In the genomic region with DNA sequence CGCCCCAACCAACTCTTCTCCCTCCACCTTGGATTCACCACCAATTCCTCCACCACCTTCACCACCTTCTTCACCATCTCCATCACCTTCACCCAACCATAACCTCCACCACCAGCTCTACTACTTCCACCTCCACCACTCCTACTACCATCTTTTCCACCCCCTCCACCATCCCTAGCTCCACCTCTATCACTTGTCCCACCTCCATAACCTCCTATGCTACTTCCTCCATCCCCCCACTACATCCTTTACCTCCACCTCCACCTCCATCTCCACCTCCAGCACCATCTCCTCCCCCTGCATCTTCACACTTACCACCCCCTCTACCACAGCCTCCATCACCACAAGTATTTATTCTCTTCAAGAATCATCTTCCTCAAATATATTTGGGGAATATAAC, we compare ENCODE assay signal across 1 cellular context.
A peak's percentile ranks its signal among the peaks of the same experiment; 100 is the strongest.
TF ChIP-seq lines count a peak whose summit lies in the region.

No MANE protein-coding gene starts in this region.

TF ChIP-seq in HepG2, 621 proteins besides CTCF, POLR2A, EP300 and RAD21 (continues in another document):
- peak; percentile 66 for TF ChIP-seq FOXA1 (IDR thresholded peaks at IDR 0.05)
- TF ChIP-seq FOXA1 (CRISPR knock-in tag; IDR thresholded peaks at IDR 0.05) = no peak
- no peak for TF ChIP-seq HMGA1 (CRISPR knock-in tag; conservative IDR thresholded peaks at IDR 0.05)
- TF ChIP-seq ZNF572 (CRISPR knock-in tag; IDR thresholded peaks at IDR 0.05) = no peak
- TF ChIP-seq, protein P1, sequence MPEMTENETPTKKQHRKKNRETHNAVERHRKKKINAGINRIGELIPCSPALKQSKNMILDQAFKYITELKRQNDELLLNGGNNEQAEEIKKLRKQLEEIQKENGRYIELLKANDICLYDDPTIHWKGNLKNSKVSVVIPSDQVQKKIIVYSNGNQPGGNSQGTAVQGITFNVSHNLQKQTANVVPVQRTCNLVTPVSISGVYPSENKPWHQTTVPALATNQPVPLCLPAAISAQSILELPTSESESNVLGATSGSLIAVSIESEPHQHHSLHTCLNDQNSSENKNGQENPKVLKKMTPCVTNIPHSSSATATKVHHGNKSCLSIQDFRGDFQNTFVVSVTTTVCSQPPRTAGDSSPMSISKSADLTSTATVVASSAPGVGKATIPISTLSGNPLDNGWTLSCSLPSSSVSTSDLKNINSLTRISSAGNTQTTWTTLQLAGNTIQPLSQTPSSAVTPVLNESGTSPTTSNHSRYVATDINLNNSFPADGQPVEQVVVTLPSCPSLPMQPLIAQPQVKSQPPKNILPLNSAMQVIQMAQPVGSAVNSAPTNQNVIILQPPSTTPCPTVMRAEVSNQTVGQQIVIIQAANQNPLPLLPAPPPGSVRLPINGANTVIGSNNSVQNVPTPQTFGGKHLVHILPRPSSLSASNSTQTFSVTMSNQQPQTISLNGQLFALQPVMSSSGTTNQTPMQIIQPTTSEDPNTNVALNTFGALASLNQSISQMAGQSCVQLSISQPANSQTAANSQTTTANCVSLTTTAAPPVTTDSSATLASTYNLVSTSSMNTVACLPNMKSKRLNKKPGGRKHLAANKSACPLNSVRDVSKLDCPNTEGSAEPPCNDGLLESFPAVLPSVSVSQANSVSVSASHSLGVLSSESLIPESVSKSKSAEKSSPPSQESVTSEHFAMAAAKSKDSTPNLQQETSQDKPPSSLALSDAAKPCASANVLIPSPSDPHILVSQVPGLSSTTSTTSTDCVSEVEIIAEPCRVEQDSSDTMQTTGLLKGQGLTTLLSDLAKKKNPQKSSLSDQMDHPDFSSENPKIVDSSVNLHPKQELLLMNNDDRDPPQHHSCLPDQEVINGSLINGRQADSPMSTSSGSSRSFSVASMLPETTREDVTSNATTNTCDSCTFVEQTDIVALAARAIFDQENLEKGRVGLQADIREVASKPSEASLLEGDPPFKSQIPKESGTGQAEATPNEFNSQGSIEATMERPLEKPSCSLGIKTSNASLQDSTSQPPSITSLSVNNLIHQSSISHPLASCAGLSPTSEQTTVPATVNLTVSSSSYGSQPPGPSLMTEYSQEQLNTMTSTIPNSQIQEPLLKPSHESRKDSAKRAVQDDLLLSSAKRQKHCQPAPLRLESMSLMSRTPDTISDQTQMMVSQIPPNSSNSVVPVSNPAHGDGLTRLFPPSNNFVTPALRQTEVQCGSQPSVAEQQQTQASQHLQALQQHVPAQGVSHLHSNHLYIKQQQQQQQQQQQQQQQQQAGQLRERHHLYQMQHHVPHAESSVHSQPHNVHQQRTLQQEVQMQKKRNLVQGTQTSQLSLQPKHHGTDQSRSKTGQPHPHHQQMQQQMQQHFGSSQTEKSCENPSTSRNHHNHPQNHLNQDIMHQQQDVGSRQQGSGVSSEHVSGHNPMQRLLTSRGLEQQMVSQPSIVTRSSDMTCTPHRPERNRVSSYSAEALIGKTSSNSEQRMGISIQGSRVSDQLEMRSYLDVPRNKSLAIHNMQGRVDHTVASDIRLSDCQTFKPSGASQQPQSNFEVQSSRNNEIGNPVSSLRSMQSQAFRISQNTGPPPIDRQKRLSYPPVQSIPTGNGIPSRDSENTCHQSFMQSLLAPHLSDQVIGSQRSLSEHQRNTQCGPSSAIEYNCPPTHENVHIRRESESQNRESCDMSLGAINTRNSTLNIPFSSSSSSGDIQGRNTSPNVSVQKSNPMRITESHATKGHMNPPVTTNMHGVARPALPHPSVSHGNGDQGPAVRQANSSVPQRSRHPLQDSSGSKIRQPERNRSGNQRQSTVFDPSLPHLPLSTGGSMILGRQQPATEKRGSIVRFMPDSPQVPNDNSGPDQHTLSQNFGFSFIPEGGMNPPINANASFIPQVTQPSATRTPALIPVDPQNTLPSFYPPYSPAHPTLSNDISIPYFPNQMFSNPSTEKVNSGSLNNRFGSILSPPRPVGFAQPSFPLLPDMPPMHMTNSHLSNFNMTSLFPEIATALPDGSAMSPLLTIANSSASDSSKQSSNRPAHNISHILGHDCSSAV (CRISPR knock-in tag; IDR thresholded peaks at IDR 0.05; ENCODE audit: borderline replicate concordance) = no peak
- no peak for TF ChIP-seq ONECUT2 (CRISPR knock-in tag; IDR thresholded peaks at IDR 0.05)
- TF ChIP-seq YEATS2 (CRISPR knock-in tag; IDR thresholded peaks at IDR 0.05; ENCODE audit: borderline replicate concordance) = no peak
- peak; percentile 11; the same call in 1 of the 2 replicates for TF ChIP-seq FOXP1 (IDR thresholded peaks at IDR 0.05)
- no peak for TF ChIP-seq FOXP1 (CRISPR knock-in tag; IDR thresholded peaks at IDR 0.05)
- TF ChIP-seq, protein P2, sequence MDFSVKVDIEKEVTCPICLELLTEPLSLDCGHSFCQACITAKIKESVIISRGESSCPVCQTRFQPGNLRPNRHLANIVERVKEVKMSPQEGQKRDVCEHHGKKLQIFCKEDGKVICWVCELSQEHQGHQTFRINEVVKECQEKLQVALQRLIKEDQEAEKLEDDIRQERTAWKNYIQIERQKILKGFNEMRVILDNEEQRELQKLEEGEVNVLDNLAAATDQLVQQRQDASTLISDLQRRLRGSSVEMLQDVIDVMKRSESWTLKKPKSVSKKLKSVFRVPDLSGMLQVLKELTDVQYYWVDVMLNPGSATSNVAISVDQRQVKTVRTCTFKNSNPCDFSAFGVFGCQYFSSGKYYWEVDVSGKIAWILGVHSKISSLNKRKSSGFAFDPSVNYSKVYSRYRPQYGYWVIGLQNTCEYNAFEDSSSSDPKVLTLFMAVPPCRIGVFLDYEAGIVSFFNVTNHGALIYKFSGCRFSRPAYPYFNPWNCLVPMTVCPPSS (IDR thresholded peaks at IDR 0.05) = peak; percentile 95; the same call in 1 of the 2 replicates
- no peak for TF ChIP-seq NR2F6 (IDR thresholded peaks at IDR 0.05)
- TF ChIP-seq NR2F6 (CRISPR knock-in tag; IDR thresholded peaks at IDR 0.05) = no peak
- TF ChIP-seq THYN1 (CRISPR knock-in tag; IDR thresholded peaks at IDR 0.05; ENCODE audit: borderline replicate concordance, low read depth) = no peak
- no peak for TF ChIP-seq SIN3B (IDR thresholded peaks at IDR 0.05; ENCODE audit: low read length)
- TF ChIP-seq KLF9 (CRISPR knock-in tag; IDR thresholded peaks at IDR 0.05; ENCODE audit: low read depth) = no peak
- no peak for TF ChIP-seq SALL1 (CRISPR knock-in tag; IDR thresholded peaks at IDR 0.05)
- TF ChIP-seq, protein P3, sequence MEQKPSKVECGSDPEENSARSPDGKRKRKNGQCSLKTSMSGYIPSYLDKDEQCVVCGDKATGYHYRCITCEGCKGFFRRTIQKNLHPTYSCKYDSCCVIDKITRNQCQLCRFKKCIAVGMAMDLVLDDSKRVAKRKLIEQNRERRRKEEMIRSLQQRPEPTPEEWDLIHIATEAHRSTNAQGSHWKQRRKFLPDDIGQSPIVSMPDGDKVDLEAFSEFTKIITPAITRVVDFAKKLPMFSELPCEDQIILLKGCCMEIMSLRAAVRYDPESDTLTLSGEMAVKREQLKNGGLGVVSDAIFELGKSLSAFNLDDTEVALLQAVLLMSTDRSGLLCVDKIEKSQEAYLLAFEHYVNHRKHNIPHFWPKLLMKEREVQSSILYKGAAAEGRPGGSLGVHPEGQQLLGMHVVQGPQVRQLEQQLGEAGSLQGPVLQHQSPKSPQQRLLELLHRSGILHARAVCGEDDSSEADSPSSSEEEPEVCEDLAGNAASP (CRISPR knock-in tag; IDR thresholded peaks at IDR 0.05; ENCODE audit: borderline replicate concordance) = no peak
- peak; percentile 86 for TF ChIP-seq PHB2 (IDR thresholded peaks at IDR 0.05; ENCODE audit: partially characterized antibody)
- no peak for TF ChIP-seq CCAR2 (optimal IDR thresholded peaks at IDR 0.05; ENCODE audit: low read depth, low read length)
- TF ChIP-seq, protein P4, sequence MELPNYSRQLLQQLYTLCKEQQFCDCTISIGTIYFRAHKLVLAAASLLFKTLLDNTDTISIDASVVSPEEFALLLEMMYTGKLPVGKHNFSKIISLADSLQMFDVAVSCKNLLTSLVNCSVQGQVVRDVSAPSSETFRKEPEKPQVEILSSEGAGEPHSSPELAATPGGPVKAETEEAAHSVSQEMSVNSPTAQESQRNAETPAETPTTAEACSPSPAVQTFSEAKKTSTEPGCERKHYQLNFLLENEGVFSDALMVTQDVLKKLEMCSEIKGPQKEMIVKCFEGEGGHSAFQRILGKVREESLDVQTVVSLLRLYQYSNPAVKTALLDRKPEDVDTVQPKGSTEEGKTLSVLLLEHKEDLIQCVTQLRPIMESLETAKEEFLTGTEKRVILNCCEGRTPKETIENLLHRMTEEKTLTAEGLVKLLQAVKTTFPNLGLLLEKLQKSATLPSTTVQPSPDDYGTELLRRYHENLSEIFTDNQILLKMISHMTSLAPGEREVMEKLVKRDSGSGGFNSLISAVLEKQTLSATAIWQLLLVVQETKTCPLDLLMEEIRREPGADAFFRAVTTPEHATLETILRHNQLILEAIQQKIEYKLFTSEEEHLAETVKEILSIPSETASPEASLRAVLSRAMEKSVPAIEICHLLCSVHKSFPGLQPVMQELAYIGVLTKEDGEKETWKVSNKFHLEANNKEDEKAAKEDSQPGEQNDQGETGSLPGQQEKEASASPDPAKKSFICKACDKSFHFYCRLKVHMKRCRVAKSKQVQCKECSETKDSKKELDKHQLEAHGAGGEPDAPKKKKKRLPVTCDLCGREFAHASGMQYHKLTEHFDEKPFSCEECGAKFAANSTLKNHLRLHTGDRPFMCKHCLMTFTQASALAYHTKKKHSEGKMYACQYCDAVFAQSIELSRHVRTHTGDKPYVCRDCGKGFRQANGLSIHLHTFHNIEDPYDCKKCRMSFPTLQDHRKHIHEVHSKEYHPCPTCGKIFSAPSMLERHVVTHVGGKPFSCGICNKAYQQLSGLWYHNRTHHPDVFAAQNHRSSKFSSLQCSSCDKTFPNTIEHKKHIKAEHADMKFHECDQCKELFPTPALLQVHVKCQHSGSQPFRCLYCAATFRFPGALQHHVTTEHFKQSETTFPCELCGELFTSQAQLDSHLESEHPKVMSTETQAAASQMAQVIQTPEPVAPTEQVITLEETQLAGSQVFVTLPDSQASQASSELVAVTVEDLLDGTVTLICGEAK (IDR thresholded peaks at IDR 0.05) = 0 out of 2 replicates have a peak, but pooled peaks have one; percentile 7
- TF ChIP-seq, protein P4 (CRISPR knock-in tag; IDR thresholded peaks at IDR 0.05) = no peak
- TF ChIP-seq, protein P5, sequence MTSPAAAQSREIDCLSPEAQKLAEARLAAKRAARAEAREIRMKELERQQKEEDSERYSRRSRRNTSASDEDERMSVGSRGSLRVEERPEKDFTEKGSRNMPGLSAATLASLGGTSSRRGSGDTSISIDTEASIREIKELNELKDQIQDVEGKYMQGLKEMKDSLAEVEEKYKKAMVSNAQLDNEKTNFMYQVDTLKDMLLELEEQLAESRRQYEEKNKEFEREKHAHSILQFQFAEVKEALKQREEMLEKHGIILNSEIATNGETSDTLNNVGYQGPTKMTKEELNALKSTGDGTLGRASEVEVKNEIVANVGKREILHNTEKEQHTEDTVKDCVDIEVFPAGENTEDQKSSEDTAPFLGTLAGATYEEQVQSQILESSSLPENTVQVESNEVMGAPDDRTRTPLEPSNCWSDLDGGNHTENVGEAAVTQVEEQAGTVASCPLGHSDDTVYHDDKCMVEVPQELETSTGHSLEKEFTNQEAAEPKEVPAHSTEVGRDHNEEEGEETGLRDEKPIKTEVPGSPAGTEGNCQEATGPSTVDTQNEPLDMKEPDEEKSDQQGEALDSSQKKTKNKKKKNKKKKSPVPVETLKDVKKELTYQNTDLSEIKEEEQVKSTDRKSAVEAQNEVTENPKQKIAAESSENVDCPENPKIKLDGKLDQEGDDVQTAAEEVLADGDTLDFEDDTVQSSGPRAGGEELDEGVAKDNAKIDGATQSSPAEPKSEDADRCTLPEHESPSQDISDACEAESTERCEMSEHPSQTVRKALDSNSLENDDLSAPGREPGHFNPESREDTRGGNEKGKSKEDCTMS (CRISPR knock-in tag; conservative IDR thresholded peaks at IDR 0.05) = no peak
- TF ChIP-seq, protein P6, sequence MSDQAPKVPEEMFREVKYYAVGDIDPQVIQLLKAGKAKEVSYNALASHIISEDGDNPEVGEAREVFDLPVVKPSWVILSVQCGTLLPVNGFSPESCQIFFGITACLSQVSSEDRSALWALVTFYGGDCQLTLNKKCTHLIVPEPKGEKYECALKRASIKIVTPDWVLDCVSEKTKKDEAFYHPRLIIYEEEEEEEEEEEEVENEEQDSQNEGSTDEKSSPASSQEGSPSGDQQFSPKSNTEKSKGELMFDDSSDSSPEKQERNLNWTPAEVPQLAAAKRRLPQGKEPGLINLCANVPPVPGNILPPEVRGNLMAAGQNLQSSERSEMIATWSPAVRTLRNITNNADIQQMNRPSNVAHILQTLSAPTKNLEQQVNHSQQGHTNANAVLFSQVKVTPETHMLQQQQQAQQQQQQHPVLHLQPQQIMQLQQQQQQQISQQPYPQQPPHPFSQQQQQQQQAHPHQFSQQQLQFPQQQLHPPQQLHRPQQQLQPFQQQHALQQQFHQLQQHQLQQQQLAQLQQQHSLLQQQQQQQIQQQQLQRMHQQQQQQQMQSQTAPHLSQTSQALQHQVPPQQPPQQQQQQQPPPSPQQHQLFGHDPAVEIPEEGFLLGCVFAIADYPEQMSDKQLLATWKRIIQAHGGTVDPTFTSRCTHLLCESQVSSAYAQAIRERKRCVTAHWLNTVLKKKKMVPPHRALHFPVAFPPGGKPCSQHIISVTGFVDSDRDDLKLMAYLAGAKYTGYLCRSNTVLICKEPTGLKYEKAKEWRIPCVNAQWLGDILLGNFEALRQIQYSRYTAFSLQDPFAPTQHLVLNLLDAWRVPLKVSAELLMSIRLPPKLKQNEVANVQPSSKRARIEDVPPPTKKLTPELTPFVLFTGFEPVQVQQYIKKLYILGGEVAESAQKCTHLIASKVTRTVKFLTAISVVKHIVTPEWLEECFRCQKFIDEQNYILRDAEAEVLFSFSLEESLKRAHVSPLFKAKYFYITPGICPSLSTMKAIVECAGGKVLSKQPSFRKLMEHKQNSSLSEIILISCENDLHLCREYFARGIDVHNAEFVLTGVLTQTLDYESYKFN (CRISPR knock-in tag; conservative IDR thresholded peaks at IDR 0.05) = no peak
- no peak for TF ChIP-seq MAFF (IDR thresholded peaks at IDR 0.05; ENCODE audit: low read depth, low read length)
- TF ChIP-seq ZNF383 (CRISPR knock-in tag; IDR thresholded peaks at IDR 0.05; ENCODE audit: borderline replicate concordance) = no peak
